8 cellular contexts compared by ENCODE assay signal in genomic region chr1:27364696-27365371, GRCh38. TPM values are rescaled to one million over a fixed set of nuclear protein-coding genes. Genes with fewer than 3 reads are reported as not detected.
A peak's percentile ranks its signal among the peaks of the same experiment; 100 is the strongest.
DNase-seq lines count a peak whose midpoint lies in the region; ATAC-seq and TF ChIP-seq lines count a peak whose summit lies in the region.

No MANE protein-coding gene starts in this region.

- H3K36me3 Mint-ChIP-seq in activated CD4-positive, alpha-beta memory T cell treated with anti-CD3 and anti-CD28 coated beads, Interleukin-2, amount 10 ng/mL, durations not matched to agents 7 days and 5 days (ENCODE audit: low read depth): no peaks in the 10 kb centered on the region
- no peaks in the 10 kb centered on the region for H3K36me3 Mint-ChIP-seq in glutamatergic neuron (ENCODE audit: unreplicated experiment)
- peaks cover 7% of the 10 kb centered on the region for H3K36me3 Mint-ChIP-seq in stimulated activated effector memory CD8-positive, alpha-beta T cell treated with anti-CD3 and anti-CD28 coated beads, Interleukin-12 subunit alpha, Interleukin-12 subunit beta, amount 100 ng/mL, for 72 hours

- ATAC-seq in stimulated activated effector memory CD8-positive, alpha-beta T cell treated with anti-CD3 and anti-CD28 coated beads, Interleukin-12 subunit alpha, Interleukin-12 subunit beta, amount 100 ng/mL, for 72 hours: no peak
- ATAC-seq in HG03342 (IDR thresholded peaks at IDR 0.05; ENCODE audit: unreplicated experiment): no peak

- POLR2A ChIA-PET in activated CD4-positive, alpha-beta memory T cell treated with anti-CD3 and anti-CD28 coated beads, Interleukin-2, amount 10 ng/mL, durations not matched to agents 7 days and 5 days (lab: Charles Lee): interaction anchor here (1.0 to 3.2 kb wide), 10 partner anchors 8 to 64 kb away, joined by 3 to 32 read pairs (median 4); partner anchors contain the start of genes CD164L2 and SYTL1

- H3K27ac Mint-ChIP-seq in activated CD4-positive, alpha-beta memory T cell treated with anti-CD3 and anti-CD28 coated beads, Interleukin-2, amount 10 ng/mL, durations not matched to agents 7 days and 5 days: peak overlapping the region; percentile 48
- no peak overlapping the region for H3K27ac Mint-ChIP-seq in glutamatergic neuron (ENCODE audit: unreplicated experiment)
- peak overlapping the region; percentile 85 for H3K27ac Mint-ChIP-seq in stimulated activated effector memory CD8-positive, alpha-beta T cell treated with anti-CD3 and anti-CD28 coated beads, Interleukin-12 subunit alpha, Interleukin-12 subunit beta, amount 100 ng/mL, for 72 hours

- CTCF ChIA-PET in activated CD4-positive, alpha-beta memory T cell treated with anti-CD3 and anti-CD28 coated beads, Interleukin-2, amount 10 ng/mL, durations not matched to agents 7 days and 5 days (lab: Charles Lee): interaction anchor here (0.6 to 2.8 kb wide), 16 partner anchors 8 to 305 kb away, joined by 3 to 36 read pairs (median 6); partner anchors contain the start of genes GPR3 and SYTL1

- H3K27me3 Mint-ChIP-seq in activated CD4-positive, alpha-beta memory T cell treated with anti-CD3 and anti-CD28 coated beads, Interleukin-2, amount 10 ng/mL, durations not matched to agents 7 days and 5 days: peaks cover 3% of the 10 kb centered on the region
- peaks cover 9% of the 10 kb centered on the region for H3K27me3 Mint-ChIP-seq in glutamatergic neuron (ENCODE audit: unreplicated experiment)

- no peaks in the 10 kb centered on the region for H3K9me3 Mint-ChIP-seq in activated CD4-positive, alpha-beta memory T cell treated with anti-CD3 and anti-CD28 coated beads, Interleukin-2, amount 10 ng/mL, durations not matched to agents 7 days and 5 days
- H3K9me3 Mint-ChIP-seq in glutamatergic neuron (ENCODE audit: unreplicated experiment): peaks cover 2% of the 10 kb centered on the region
- no peaks in the 10 kb centered on the region for H3K9me3 Mint-ChIP-seq in stimulated activated effector memory CD8-positive, alpha-beta T cell treated with anti-CD3 and anti-CD28 coated beads, Interleukin-12 subunit alpha, Interleukin-12 subunit beta, amount 100 ng/mL, for 72 hours

- H3K4me1 Mint-ChIP-seq in activated CD4-positive, alpha-beta memory T cell treated with anti-CD3 and anti-CD28 coated beads, Interleukin-2, amount 10 ng/mL, durations not matched to agents 7 days and 5 days: peaks cover 41% of the 10 kb centered on the region
- H3K4me1 Mint-ChIP-seq in glutamatergic neuron (ENCODE audit: low read depth, unreplicated experiment): peaks cover 11% of the 10 kb centered on the region
- peaks cover 43% of the 10 kb centered on the region for H3K4me1 Mint-ChIP-seq in stimulated activated effector memory CD8-positive, alpha-beta T cell treated with anti-CD3 and anti-CD28 coated beads, Interleukin-12 subunit alpha, Interleukin-12 subunit beta, amount 100 ng/mL, for 72 hours

- DNase-seq in SIG-M5 treated with dmso at 0.1 percent for 504 hours (lab: John Stamatoyannopoulos, UW; ENCODE audit: unreplicated experiment) (peak; percentile 29), SIG-M5 (lab: John Stamatoyannopoulos, UW) (no peak), glutamatergic neuron (no peak), OCI-M2 (lab: John Stamatoyannopoulos, UW; ENCODE audit: unreplicated experiment) (no peak), middle frontal gyrus (ENCODE audit: extremely low spot score, low spot score) (no peak)
- DNase-seq in activated CD4-positive, alpha-beta memory T cell treated with anti-CD3 and anti-CD28 coated beads, Interleukin-2, amount 10 ng/mL, durations not matched to agents 7 days and 5 days: no peak
- DNase-seq in stimulated activated effector memory CD8-positive, alpha-beta T cell treated with anti-CD3 and anti-CD28 coated beads, Interleukin-12 subunit alpha, Interleukin-12 subunit beta, amount 100 ng/mL, for 72 hours (ENCODE audit: low spot score in 2 of 2): no peak

- TF ChIP-seq CTCF in glutamatergic neuron (IDR thresholded peaks at IDR 0.05; ENCODE audit: partially characterized antibody, unreplicated experiment): no peak

- H3K4me3 Mint-ChIP-seq in activated CD4-positive, alpha-beta memory T cell treated with anti-CD3 and anti-CD28 coated beads, Interleukin-2, amount 10 ng/mL, durations not matched to agents 7 days and 5 days: peak overlapping the region; percentile 83
- peak overlapping the region; percentile 72 for H3K4me3 Mint-ChIP-seq in glutamatergic neuron (ENCODE audit: unreplicated experiment)
- H3K4me3 Mint-ChIP-seq in stimulated activated effector memory CD8-positive, alpha-beta T cell treated with anti-CD3 and anti-CD28 coated beads, Interleukin-12 subunit alpha, Interleukin-12 subunit beta, amount 100 ng/mL, for 72 hours: peak overlapping the region; percentile 89

RNA-seq across cellular contexts. Expression of gene MAP3K6, which starts 1.9 kb away (rescaled TPM):
- 10 to 100 TPM; 10.5 to 11.1 TPM for total RNA-seq in activated CD4-positive, alpha-beta memory T cell treated with anti-CD3 and anti-CD28 coated beads, Interleukin-2, amount 10 ng/mL, durations not matched to agents 7 days and 5 days
- 10.0 TPM for total RNA-seq in glutamatergic neuron (ENCODE audit: unreplicated experiment)

RNA-seq across cellular contexts. Expression of gene FCN3, which starts 9.8 kb away (rescaled TPM):
- not detected for total RNA-seq in activated CD4-positive, alpha-beta memory T cell treated with anti-CD3 and anti-CD28 coated beads, Interleukin-2, amount 10 ng/mL, durations not matched to agents 7 days and 5 days
- not detected for total RNA-seq in glutamatergic neuron (ENCODE audit: unreplicated experiment)

RNA-seq across cellular contexts. Expression of gene CD164L2, which starts 18.3 kb away (rescaled TPM):
- not detected for total RNA-seq in activated CD4-positive, alpha-beta memory T cell treated with anti-CD3 and anti-CD28 coated beads, Interleukin-2, amount 10 ng/mL, durations not matched to agents 7 days and 5 days
- total RNA-seq in glutamatergic neuron (ENCODE audit: unreplicated experiment): not detected

RNA-seq across cellular contexts. Expression of gene SYTL1, which starts 23.0 kb away (rescaled TPM):
- 100 to 1,000 TPM; 124 to 136 TPM for total RNA-seq in activated CD4-positive, alpha-beta memory T cell treated with anti-CD3 and anti-CD28 coated beads, Interleukin-2, amount 10 ng/mL, durations not matched to agents 7 days and 5 days
- total RNA-seq in glutamatergic neuron (ENCODE audit: unreplicated experiment): 3.2 TPM

RNA-seq across cellular contexts. Expression of gene GPR3, which starts 27.6 kb away (rescaled TPM):
- total RNA-seq in activated CD4-positive, alpha-beta memory T cell treated with anti-CD3 and anti-CD28 coated beads, Interleukin-2, amount 10 ng/mL, durations not matched to agents 7 days and 5 days: under 1 TPM; 0.58 to 0.65 TPM
- 1.5 TPM for total RNA-seq in glutamatergic neuron (ENCODE audit: unreplicated experiment)
